15 cellular contexts compared by ENCODE assay signal in genomic region chr6:113927001-113927400, GRCh38.
"Had no signal": no experiment of that assay in that cellular context is flagged by ENCODE, and none has a peak within 500 bp of the region (broad histone marks: within the 10 kb centered on the region; RNA-seq: fewer than 3 reads in every experiment).

No MANE protein-coding gene starts in this region.

- ATAC-seq: activated CD8-positive, alpha-beta memory T cell treated with anti-CD3 and anti-CD28 coated beads, Interleukin-2, amount 10 ng/mL, durations not matched to agents 7 days and 5 days; psoas muscle; sciatic nerve had no signal

- H3K27ac ChIP-seq: cardiac muscle cell, esophagus squamous epithelium, psoas muscle, suprapubic skin had no signal

- H3K27me3 ChIP-seq: cardiac muscle cell, esophagus squamous epithelium, suprapubic skin had no signal

- H3K4me3 ChIP-seq: cardiac muscle cell, esophagus squamous epithelium, psoas muscle, suprapubic skin had no signal

- H3K9me3 ChIP-seq: suprapubic skin had no signal

- H3K4me1 ChIP-seq: psoas muscle had no signal

- H3K36me3 ChIP-seq: cardiac muscle cell, esophagus squamous epithelium, suprapubic skin had no signal

- DNase-seq: activated CD4-positive, alpha-beta memory T cell treated with anti-CD3 and anti-CD28 coated beads for 36 hours; activated CD8-positive, alpha-beta memory T cell treated with anti-CD3 and anti-CD28 coated beads, Interleukin-2, amount 10 ng/mL, durations not matched to agents 7 days and 5 days; activated naive CD4-positive, alpha-beta T cell treated with anti-CD3 and anti-CD28 coated beads, Interleukin-2, amount 10 ng/mL, durations not matched to agents 7 days and 5 days; activated T-cell treated with anti-CD3 and anti-CD28 coated beads, Interleukin-2, amount 50 U/mL, for 1 hour; effector CD4-positive, alpha-beta T cell; esophagus squamous epithelium; hippocampal formation; kidney; nephron progenitor cell; psoas muscle; T-helper 1 cell; trophoblast cell had no signal
